Comparison of ENCODE assay signal across 13 cellular contexts in genomic region chr1:198904356-198904755, GRCh38.
A peak's percentile ranks its signal among the peaks of the same experiment; 100 is the strongest.
DNase-seq lines count a peak whose midpoint lies in the region; ATAC-seq and TF ChIP-seq lines count a peak whose summit lies in the region.
"Had no signal": no experiment of that assay in that cellular context is flagged by ENCODE, and none has a peak within 500 bp of the region (broad histone marks: within the 10 kb centered on the region; RNA-seq: fewer than 3 reads in every experiment).

No MANE protein-coding gene starts in this region.

- ATAC-seq in CD8-positive, alpha-beta T cell, result no peak
- no peak for ATAC-seq in gastrocnemius medialis
- ATAC-seq in GM19397 (IDR thresholded peaks at IDR 0.05; ENCODE audit: unreplicated experiment), result no peak
- ATAC-seq: left lobe of liver had no signal

- H3K27me3 ChIP-seq in GM23248 (replicated peaks; ENCODE audit: insufficient read depth) (no peaks in the 10 kb centered on the region), fibroblast of lung (ENCODE audit: control insufficient read depth, insufficient read depth, low read length) (no peaks in the 10 kb centered on the region), gastrocnemius medialis (no peaks in the 10 kb centered on the region)
- H3K27me3 ChIP-seq in CD8-positive, alpha-beta T cell (ENCODE audit: insufficient read depth, low read length), result no peaks in the 10 kb centered on the region
- H3K27me3 ChIP-seq: tibial nerve had no signal

- H3K36me3 Mint-ChIP-seq in CD8-positive, alpha-beta T cell, result peaks cover 11% of the 10 kb centered on the region

- H3K4me3 ChIP-seq in GM23248, result 0 out of 2 replicates have a peak overlapping the region, but pooled peaks have one; percentile 1
- peak overlapping the region in 3 of 4 experiments; percentile 3 to 14 (median 5) for H3K4me3 ChIP-seq in fibroblast of lung (replicated peaks in 1 of 4; ENCODE audit: control extremely low read depth in 1 of 4, insufficient read depth in 1 of 4, low read depth in 3 of 4, low read length in 4 of 4)
- H3K4me3 ChIP-seq in CD8-positive, alpha-beta T cell (ENCODE audit: low read depth, low read length), result no peak overlapping the region
- no peak overlapping the region for H3K4me3 ChIP-seq in gastrocnemius medialis
- H3K4me3 ChIP-seq: tibial nerve had no signal

- H3K36me3 ChIP-seq in GM23248 (ENCODE audit: low read depth), result no peaks in the 10 kb centered on the region
- H3K36me3 ChIP-seq in fibroblast of lung (ENCODE audit: control insufficient read depth, insufficient read depth, low read length), result peaks cover 1% of the 10 kb centered on the region
- H3K36me3 ChIP-seq in CD8-positive, alpha-beta T cell (ENCODE audit: insufficient read depth, low read length), result no peaks in the 10 kb centered on the region
- no peaks in the 10 kb centered on the region for H3K36me3 ChIP-seq in gastrocnemius medialis

- POLR2A ChIA-PET in CD8-positive, alpha-beta T cell (lab: Charles Lee), result no interaction called here

- 70 to 72% methylated on average over 2 of the region's 2 CpGs for WGBS in GM23248 (ENCODE audit: low coverage in 1 of 2, low lambda C conversion rate in 2 of 2, missing lambda C conversion rate in 2 of 2), 2 experiments

- H3K9me3 ChIP-seq in GM23248 (ENCODE audit: low read depth) (no peaks in the 10 kb centered on the region), fibroblast of lung (ENCODE audit: control insufficient read depth, insufficient read depth, low read depth, low read length) (no peaks in the 10 kb centered on the region), gastrocnemius medialis (no peaks in the 10 kb centered on the region)
- no peaks in the 10 kb centered on the region for H3K9me3 ChIP-seq in CD8-positive, alpha-beta T cell (ENCODE audit: low read length)
- H3K9me3 ChIP-seq: tibial nerve had no signal

- H3K79me2 ChIP-seq in GM23248 (ENCODE audit: insufficient read depth) (peaks cover 9% of the 10 kb centered on the region; the same call in 1 of the 2 replicates), fibroblast of lung (ENCODE audit: control insufficient read depth, insufficient read depth, low read length) (peaks cover 27% of the 10 kb centered on the region)

- intact Hi-C loops in CD8-positive, alpha-beta T cell (cut with DNase I, micrococcal nuclease), result no loop called here
- intact Hi-C loops in gastrocnemius medialis (cut with DNase I; ENCODE audit: low total_unique reads), result no loop called here

- H3K4me2 ChIP-seq in GM23248 (ENCODE audit: unreplicated experiment), result peak overlapping the region; percentile 8
- H3K4me2 ChIP-seq in fibroblast of lung (ENCODE audit: extremely low read depth, insufficient read depth, low read length), result peak overlapping the region; percentile 67

- H3K9ac ChIP-seq in GM23248 (no peak overlapping the region), fibroblast of lung (ENCODE audit: insufficient read depth, low read length) (no peak overlapping the region)

- peaks cover 25% of the 10 kb centered on the region for H3K4me1 Mint-ChIP-seq in CD8-positive, alpha-beta T cell (ENCODE audit: low read depth)

- no peaks in the 10 kb centered on the region for H3K9me3 Mint-ChIP-seq in CD8-positive, alpha-beta T cell

- H3F3A ChIP-seq in GM23248 (ENCODE audit: insufficient read depth), result no peaks in the 10 kb centered on the region

- DNase-seq in GM23248 (peak; percentile 45), SK-MEL-5 (ENCODE audit: low read depth, low spot score) (peak; percentile 77), fibroblast of lung (ENCODE audit: low read depth in 2 of 2) (peak; percentile 59 to 82), renal cortical epithelial cell (ENCODE audit: low read depth) (peak; percentile 36), amniotic stem cell (lab: John Stamatoyannopoulos, UW) (no peak), gastrocnemius medialis (no peak)
- no peak for DNase-seq in CD8-positive, alpha-beta T cell
- DNase-seq: activated naive CD4-positive, alpha-beta T cell treated with Interleukin-2 at 50 U/mL for 16 hours; NCI-H1048; SHP77 had no signal

- H3K27me3 Mint-ChIP-seq in CD8-positive, alpha-beta T cell (ENCODE audit: low read depth), result no peaks in the 10 kb centered on the region

- H2AFZ ChIP-seq in GM23248, result no peak overlapping the region
- H2AFZ ChIP-seq in fibroblast of lung (ENCODE audit: low read length), result no peak overlapping the region

- no peak overlapping the region for H3K27ac Mint-ChIP-seq in CD8-positive, alpha-beta T cell

- in situ Hi-C loops in GM23248 (cut with MboI) (no loop called here), SK-MEL-5 (cut with HindIII; ENCODE audit: low pct_unique_long_range_greater_than_20kb, low sequenced_read_pairs) (no loop called here), gastrocnemius medialis (cut with MboI; ENCODE audit: low sequenced_read_pairs in 4 of 4) (no loop called here)

- H3K27ac ChIP-seq in GM23248, result no peak overlapping the region
- H3K27ac ChIP-seq in fibroblast of lung (ENCODE audit: insufficient read depth, low read length), result no peak overlapping the region
- H3K27ac ChIP-seq in CD8-positive, alpha-beta T cell (ENCODE audit: low read depth, low read length), result no peak overlapping the region
- H3K27ac ChIP-seq in gastrocnemius medialis, result peak overlapping the region in 1 of 4 donors; percentile 34

- H4K20me1 ChIP-seq in GM23248 (ENCODE audit: insufficient read depth) (no peaks in the 10 kb centered on the region), fibroblast of lung (ENCODE audit: control insufficient read depth, extremely low read depth, insufficient read depth, low read length) (no peaks in the 10 kb centered on the region)

- no peaks in the 10 kb centered on the region for H3K9me2 ChIP-seq in GM23248 (ENCODE audit: insufficient read depth)

- CTCF ChIA-PET in CD8-positive, alpha-beta T cell (lab: Charles Lee), result no interaction called here

- TF ChIP-seq POLR2A in gastrocnemius medialis (IDR thresholded peaks at IDR 0.05), result no peak

- no peak overlapping the region for H3K4me3 Mint-ChIP-seq in CD8-positive, alpha-beta T cell

- H3K4me1 ChIP-seq in GM23248 (ENCODE audit: insufficient read depth), result peaks cover 39% of the 10 kb centered on the region
- peaks cover 15% of the 10 kb centered on the region for H3K4me1 ChIP-seq in fibroblast of lung (ENCODE audit: control insufficient read depth, extremely low read depth, insufficient read depth, low read length)
- no peaks in the 10 kb centered on the region for H3K4me1 ChIP-seq in CD8-positive, alpha-beta T cell (ENCODE audit: insufficient read depth, low read length)
- H3K4me1 ChIP-seq in gastrocnemius medialis, result peaks cover 0 to 30% of the 10 kb centered on the region in 2 donors

- TF ChIP-seq CTCF in fibroblast of lung (conservative IDR thresholded peaks at IDR 0.05 in 1 of 2, IDR thresholded peaks at IDR 0.05 in 1 of 2; ENCODE audit: low read depth in 1 of 2, low read length in 2 of 2), result no peak
- no peak for TF ChIP-seq CTCF in CD8-positive, alpha-beta T cell (IDR thresholded peaks at IDR 0.05)
- TF ChIP-seq CTCF in gastrocnemius medialis (IDR thresholded peaks at IDR 0.05 in 4 of 5, conservative IDR thresholded peaks at IDR 0.05 in 1 of 5), result no peak

Comparison
In these comparisons a context has a peak if more than half of its experiments do, and no peak if none do; other contexts are left out.
1. DNase-seq: peak in GM23248 (single experiment), SK-MEL-5 (single experiment), fibroblast of lung (2 of 2) and renal cortical epithelial cell (single experiment); none in amniotic stem cell (single experiment), CD8-positive, alpha-beta T cell (0 of 7) and gastrocnemius medialis (0 of 2).
2. H3K4me3 ChIP-seq: peak in GM23248 (single experiment) and fibroblast of lung (3 of 4); none in CD8-positive, alpha-beta T cell (single experiment) and gastrocnemius medialis (0 of 4).